20 cellular contexts compared by ENCODE assay signal in the genomic region with DNA sequence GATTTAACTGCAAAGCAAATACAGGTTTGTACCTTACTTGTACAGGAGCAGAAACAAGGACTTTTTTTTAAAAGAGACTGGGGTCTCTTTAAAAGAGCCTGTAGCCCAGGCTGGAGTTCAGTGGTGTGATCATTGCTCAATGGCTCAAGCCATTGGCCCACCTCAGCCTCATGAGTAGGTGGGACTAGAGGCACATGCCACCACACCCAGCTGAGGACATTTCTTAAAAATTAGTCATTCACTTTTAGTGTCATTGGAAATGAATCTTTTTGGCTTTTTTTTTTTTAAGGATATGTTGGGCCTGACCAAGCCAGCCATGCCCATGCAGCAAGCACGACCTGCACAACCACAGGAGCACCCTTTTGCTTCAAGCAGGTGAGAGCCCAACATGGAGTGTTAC. TPM values are rescaled to one million over a fixed set of nuclear protein-coding genes. Genes with fewer than 3 reads are reported as not detected.
DNase-seq lines count a peak whose midpoint lies in the region; ATAC-seq and TF ChIP-seq lines count a peak whose summit lies in the region.
"Had no signal": no experiment of that assay in that cellular context is flagged by ENCODE, and none has a peak within 500 bp of the region (broad histone marks: within the 10 kb centered on the region; RNA-seq: fewer than 3 reads in every experiment).

No MANE protein-coding gene starts in this region.

- no peak overlapping the region for H3K4me3 ChIP-seq in SK-N-SH (ENCODE audit: low read depth in 2 of 2, low read length in 1 of 2)
- H3K4me3 ChIP-seq: colonic mucosa had no signal

- ATAC-seq in SK-N-SH treated with all-trans-retinoic acid at 6 μM for 48 hours: 0 out of 3 replicates have a peak, but pooled peaks have one; percentile 19
- ATAC-seq in GM21576 (IDR thresholded peaks at IDR 0.05; ENCODE audit: unreplicated experiment): no peak
- no peak for ATAC-seq in HG03432 (IDR thresholded peaks at IDR 0.05; ENCODE audit: unreplicated experiment)
- ATAC-seq in HG03175 (IDR thresholded peaks at IDR 0.05; ENCODE audit: unreplicated experiment): no peak
- ATAC-seq: activated naive CD8-positive, alpha-beta T cell treated with anti-CD3 and anti-CD28 coated beads, Interleukin-2, amount 50 U/mL, for 24 hours; Panc1; T-helper 17 cell had no signal

- TF ChIP-seq EP300 in SK-N-SH (IDR thresholded peaks at IDR 0.05; ENCODE audit: borderline replicate concordance in 1 of 2, low read depth in 1 of 2, low read length in 1 of 2): no peak

- H3K4me1 Mint-ChIP-seq in type B pancreatic cell (ENCODE audit: unreplicated experiment): no peaks in the 10 kb centered on the region
- H3K4me1 Mint-ChIP-seq: activated naive CD8-positive, alpha-beta T cell treated with anti-CD3 and anti-CD28 coated beads, Interleukin-2, amount 50 U/mL, for 24 hours; IgD-negative memory B cell had no signal

- no peaks in the 10 kb centered on the region for H3K9me2 ChIP-seq in SK-N-SH

- H3K9ac ChIP-seq in SK-N-SH: no peak overlapping the region

- no peaks in the 10 kb centered on the region for H4K20me1 ChIP-seq in SK-N-SH (ENCODE audit: insufficient read depth)

- DNase-seq in SK-N-SH (no peak), RPMI7951 (ENCODE audit: low read depth) (peak; percentile 76), fibroblast of peridontal ligament (ENCODE audit: extremely low read depth) (peak; percentile 28), type B pancreatic cell (ENCODE audit: extremely low spot score, unreplicated experiment) (no peak)
- DNase-seq: 8988T; activated CD4-positive, alpha-beta T cell treated with anti-CD3 and anti-CD28 coated beads for 48 hours; activated naive CD8-positive, alpha-beta T cell treated with anti-CD3 and anti-CD28 coated beads, Interleukin-2, amount 50 U/mL, for 24 hours; colonic mucosa; erythroblast; mesendoderm; NCI-H1436; NCI-H510A; nucleus accumbens; T-helper 17 cell had no signal

- TF ChIP-seq CTCF in SK-N-SH (IDR thresholded peaks at IDR 0.05) (no peak), type B pancreatic cell (conservative IDR thresholded peaks at IDR 0.05) (no peak)

- WGBS in SK-N-SH (ENCODE audit: low lambda C conversion rate): 88% methylated on average over 1 of the region's 1 CpG

- POLR2A ChIA-PET in SK-N-SH (lab: Yijun Ruan, JAX): no interaction called here

- H3K9me3 Mint-ChIP-seq in type B pancreatic cell: no peaks in the 10 kb centered on the region
- H3K9me3 Mint-ChIP-seq: activated naive CD8-positive, alpha-beta T cell treated with anti-CD3 and anti-CD28 coated beads, Interleukin-2, amount 50 U/mL, for 24 hours; IgD-negative memory B cell had no signal

- H3K36me3 Mint-ChIP-seq in type B pancreatic cell: peaks cover 17% of the 10 kb centered on the region

- H3K27ac Mint-ChIP-seq in type B pancreatic cell: peak overlapping the region; percentile 87
- H3K27ac Mint-ChIP-seq: activated naive CD8-positive, alpha-beta T cell treated with anti-CD3 and anti-CD28 coated beads, Interleukin-2, amount 50 U/mL, for 24 hours; T-helper 17 cell had no signal

- no peak overlapping the region for H3K27ac ChIP-seq in SK-N-SH (ENCODE audit: low read depth in 2 of 2, low read length in 1 of 2)
- H3K27ac ChIP-seq: colonic mucosa had no signal

- peaks cover 29 to 51% of the 10 kb centered on the region in 2 experiments for H3K36me3 ChIP-seq in SK-N-SH (replicated peaks in 1 of 2; ENCODE audit: control insufficient read depth in 1 of 2, insufficient read depth in 2 of 2, low read length in 1 of 2)

- H3K4me1 ChIP-seq in SK-N-SH (ENCODE audit: control insufficient read depth in 1 of 2, insufficient read depth in 2 of 2, low read depth in 1 of 2, low read length in 1 of 2): no peaks in the 10 kb centered on the region
- H3K4me1 ChIP-seq: colonic mucosa had no signal

- H3K27me3 ChIP-seq in SK-N-SH (ENCODE audit: insufficient read depth): no peaks in the 10 kb centered on the region
- H3K27me3 ChIP-seq: colonic mucosa had no signal

- no peaks in the 10 kb centered on the region for H3K27me3 Mint-ChIP-seq in type B pancreatic cell
- H3K27me3 Mint-ChIP-seq: activated naive CD8-positive, alpha-beta T cell treated with anti-CD3 and anti-CD28 coated beads, Interleukin-2, amount 50 U/mL, for 24 hours; IgD-negative memory B cell; T-helper 17 cell had no signal

- no peaks in the 10 kb centered on the region for H3K9me3 ChIP-seq in SK-N-SH
- H3K9me3 ChIP-seq: colonic mucosa had no signal

- CTCF ChIA-PET in SK-N-SH (lab: Yijun Ruan, JAX): no interaction called here

- H3F3A ChIP-seq in SK-N-SH (replicated peaks; ENCODE audit: insufficient read depth): no peaks in the 10 kb centered on the region

- H2AFZ ChIP-seq in SK-N-SH (ENCODE audit: low read depth): no peak overlapping the region

- no peak overlapping the region for H3K4me2 ChIP-seq in SK-N-SH

- H3K79me2 ChIP-seq in SK-N-SH (ENCODE audit: insufficient read depth): peaks cover 3% of the 10 kb centered on the region; the same call in 1 of the 2 replicates

- no peak for TF ChIP-seq RAD21 in SK-N-SH (IDR thresholded peaks at IDR 0.05; ENCODE audit: low read length)

- H3K4me3 Mint-ChIP-seq in type B pancreatic cell: no peak overlapping the region
- H3K4me3 Mint-ChIP-seq: activated naive CD8-positive, alpha-beta T cell treated with anti-CD3 and anti-CD28 coated beads, Interleukin-2, amount 50 U/mL, for 24 hours; IgD-negative memory B cell; T-helper 17 cell had no signal

TF ChIP-seq in SK-N-SH treated with all-trans-retinoic acid at 6 μM for 48 hours, 23 proteins besides CTCF, POLR2A, EP300 and RAD21 (continues in another document):
- no peak for TF ChIP-seq ZNF70 (CRISPR knock-in tag; IDR thresholded peaks at IDR 0.05)
- TF ChIP-seq ZFP30 (CRISPR knock-in tag; IDR thresholded peaks at IDR 0.05): no peak
- TF ChIP-seq ESRRG (CRISPR knock-in tag; IDR thresholded peaks at IDR 0.05): no peak
- TF ChIP-seq TOX (CRISPR knock-in tag; IDR thresholded peaks at IDR 0.05; ENCODE audit: borderline replicate concordance): no peak
- no peak for TF ChIP-seq RARB (CRISPR knock-in tag; IDR thresholded peaks at IDR 0.05)
- TF ChIP-seq ARNTL (CRISPR knock-in tag; IDR thresholded peaks at IDR 0.05; ENCODE audit: borderline replicate concordance, low read depth): no peak
- no peak for TF ChIP-seq BACH2 (CRISPR knock-in tag; IDR thresholded peaks at IDR 0.05; ENCODE audit: borderline replicate concordance)

TF ChIP-seq in SK-N-SH, 30 proteins besides CTCF, POLR2A, EP300 and RAD21 (continues in another document):
- TF ChIP-seq NFIC (IDR thresholded peaks at IDR 0.05; ENCODE audit: borderline replicate concordance) (no peak), YY1 (IDR thresholded peaks at IDR 0.05; ENCODE audit: low read depth) (no peak), POLR2AphosphoS5 (IDR thresholded peaks at IDR 0.05; ENCODE audit: low read depth, low read length) (no peak), RCOR1 (IDR thresholded peaks at IDR 0.05; ENCODE audit: low read length) (no peak), GATA2 (CRISPR knock-in tag; IDR thresholded peaks at IDR 0.05) (no peak), RFX5 (IDR thresholded peaks at IDR 0.05; ENCODE audit: low read length) (no peak), SIN3A (IDR thresholded peaks at IDR 0.05; ENCODE audit: borderline replicate concordance, low read depth, low read length) (no peak), SMC3 (IDR thresholded peaks at IDR 0.05; ENCODE audit: low read depth, low read length) (no peak)
- TF ChIP-seq, protein P1, sequence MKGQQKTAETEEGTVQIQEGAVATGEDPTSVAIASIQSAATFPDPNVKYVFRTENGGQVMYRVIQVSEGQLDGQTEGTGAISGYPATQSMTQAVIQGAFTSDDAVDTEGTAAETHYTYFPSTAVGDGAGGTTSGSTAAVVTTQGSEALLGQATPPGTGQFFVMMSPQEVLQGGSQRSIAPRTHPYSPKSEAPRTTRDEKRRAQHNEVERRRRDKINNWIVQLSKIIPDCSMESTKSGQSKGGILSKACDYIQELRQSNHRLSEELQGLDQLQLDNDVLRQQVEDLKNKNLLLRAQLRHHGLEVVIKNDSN (IDR thresholded peaks at IDR 0.05; ENCODE audit: borderline replicate concordance, low read depth): no peak
- TF ChIP-seq, protein P2, sequence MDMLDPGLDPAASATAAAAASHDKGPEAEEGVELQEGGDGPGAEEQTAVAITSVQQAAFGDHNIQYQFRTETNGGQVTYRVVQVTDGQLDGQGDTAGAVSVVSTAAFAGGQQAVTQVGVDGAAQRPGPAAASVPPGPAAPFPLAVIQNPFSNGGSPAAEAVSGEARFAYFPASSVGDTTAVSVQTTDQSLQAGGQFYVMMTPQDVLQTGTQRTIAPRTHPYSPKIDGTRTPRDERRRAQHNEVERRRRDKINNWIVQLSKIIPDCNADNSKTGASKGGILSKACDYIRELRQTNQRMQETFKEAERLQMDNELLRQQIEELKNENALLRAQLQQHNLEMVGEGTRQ (IDR thresholded peaks at IDR 0.05; ENCODE audit: borderline replicate concordance, low read depth, low read length): no peak

RNA-seq across cellular contexts. Expression of a gene that starts 16.9 kb away (rescaled TPM):
- 55.2 and 68.3 TPM in 2 replicates for polyA plus RNA-seq in SK-N-SH (2012; rRNA removed)
- 53.1 and 60.7 TPM in 2 replicates for polyA plus RNA-seq in SK-N-SH (2012; cell fraction: cytosol; rRNA removed)
- 43.7 and 60.4 TPM in 2 replicates for polyA plus RNA-seq in SK-N-SH (2012; cell fraction: nucleus; rRNA removed)
- total RNA-seq in RPMI7951 (2014; rRNA removed; shearing (Covaris generic)): 100 and 108 TPM in 2 replicates
- 50.8 and 63.1 TPM in 2 replicates for total RNA-seq in type B pancreatic cell (ENCODE audit: low replicate concordance)

RNA-seq across cellular contexts. Expression of a gene that starts 27.6 kb away (rescaled TPM):
- polyA plus RNA-seq in SK-N-SH (2012; rRNA removed): 7.5 and 10.1 TPM in 2 replicates
- 9.5 and 12.0 TPM in 2 replicates for polyA plus RNA-seq in SK-N-SH (2012; cell fraction: cytosol; rRNA removed)
- polyA plus RNA-seq in SK-N-SH (2012; cell fraction: nucleus; rRNA removed): 2.8 and 9.1 TPM in 2 replicates
- 42.5 and 50.4 TPM in 2 replicates for total RNA-seq in RPMI7951 (2014; rRNA removed; shearing (Covaris generic))
- total RNA-seq in type B pancreatic cell (ENCODE audit: low replicate concordance): 14.0 and 20.7 TPM in 2 replicates

RNA-seq across cellular contexts. Expression of a gene that starts 42.6 kb away (rescaled TPM):
- 155 TPM in 2 replicates for polyA plus RNA-seq in SK-N-SH (2012; rRNA removed)
- 181 and 229 TPM in 2 replicates for polyA plus RNA-seq in SK-N-SH (2012; cell fraction: cytosol; rRNA removed)
- 42.0 and 52.5 TPM in 2 replicates for polyA plus RNA-seq in SK-N-SH (2012; cell fraction: nucleus; rRNA removed)
- 234 and 299 TPM in 2 replicates for total RNA-seq in RPMI7951 (2014; rRNA removed; shearing (Covaris generic))
- total RNA-seq in type B pancreatic cell (ENCODE audit: low replicate concordance): 61.6 and 66.4 TPM in 2 replicates

RNA-seq across cellular contexts. Expression of a gene that starts 57.5 kb away (rescaled TPM):
- polyA plus RNA-seq in SK-N-SH (2012; rRNA removed): 4.8 and 6.3 TPM in 2 replicates
- 6.9 and 8.7 TPM in 2 replicates for polyA plus RNA-seq in SK-N-SH (2012; cell fraction: cytosol; rRNA removed)
- 3.8 and 8.1 TPM in 2 replicates for polyA plus RNA-seq in SK-N-SH (2012; cell fraction: nucleus; rRNA removed)
- 28.7 and 29.7 TPM in 2 replicates for total RNA-seq in RPMI7951 (2014; rRNA removed; shearing (Covaris generic))
- 8.5 and 10.7 TPM in 2 replicates for total RNA-seq in type B pancreatic cell (ENCODE audit: low replicate concordance)

RNA-seq across cellular contexts. Expression of a gene that starts 57.8 kb away (rescaled TPM):
- polyA plus RNA-seq in SK-N-SH (2012; rRNA removed): 3.3 and 4.6 TPM in 2 replicates
- 2.3 TPM in 2 replicates for polyA plus RNA-seq in SK-N-SH (2012; cell fraction: cytosol; rRNA removed)
- polyA plus RNA-seq in SK-N-SH (2012; cell fraction: nucleus; rRNA removed): 8.7 and 15.1 TPM in 2 replicates
- 2.1 and 3.2 TPM in 2 replicates for total RNA-seq in RPMI7951 (2014; rRNA removed; shearing (Covaris generic))
- 3.3 and 6.5 TPM in 2 replicates for total RNA-seq in type B pancreatic cell (ENCODE audit: low replicate concordance)

Comparison
In these comparisons a context has a peak if more than half of its experiments do, and no peak if none do; other contexts are left out.
1. DNase-seq: peak in RPMI7951 (single experiment) and fibroblast of peridontal ligament (single experiment); none in SK-N-SH (single experiment) and type B pancreatic cell (single experiment).